In genomic region chr7:65572581-65572980, GRCh38 we compare ENCODE assay signal across 8 cellular contexts.
A peak's percentile ranks its signal among the peaks of the same experiment; 100 is the strongest.
DNase-seq lines count a peak whose midpoint lies in the region; ATAC-seq, FAIRE-seq and TF ChIP-seq lines count a peak whose summit lies in the region.
"Not testable (repeated sequence)": the region's sequence is repeated elsewhere in the genome, so short reads cannot be mapped to it uniquely, and the experiment has no call there.

No MANE protein-coding gene starts in this region.

- H4K20me1 ChIP-seq in OCI-LY7 (ENCODE audit: insufficient read depth, low read length); astrocyte (ENCODE audit: insufficient read depth, low read length): not testable (repeated sequence)

- H2AFZ ChIP-seq in OCI-LY7 (ENCODE audit: low read length); astrocyte (ENCODE audit: low read depth, low read length): not testable (repeated sequence)

- not testable (repeated sequence) for H3K4me1 Mint-ChIP-seq in astrocyte (ENCODE audit: low read depth, unreplicated experiment); naive B cell

- not testable (repeated sequence) for ATAC-seq in left ventricle myocardium superior; stimulated activated naive CD8-positive, alpha-beta T cell treated with anti-CD3 and anti-CD28 coated beads, Interleukin-15, Interleukin-2, amounts not matched to agents 100 U/mL and 50 U/mL, for 24 hours
- ATAC-seq in naive B cell (ENCODE audit: low read depth in 2 of 2) = peak in 1 of 2 donors; percentile 27

- not testable (repeated sequence) for H3K9me3 Mint-ChIP-seq in astrocyte (ENCODE audit: unreplicated experiment); naive B cell

- DNase-seq in Daoy (ENCODE audit: low read depth) = peak; percentile 21
- DNase-seq in NB4 (ENCODE audit: low read depth) = peak; percentile 28
- DNase-seq in OCI-LY7 (ENCODE audit: low spot score) = peak; percentile 7
- not testable (repeated sequence) for DNase-seq in WERI-Rb-1; astrocyte (ENCODE audit: low read depth); naive B cell
- peak; percentile 10 for DNase-seq in left ventricle myocardium superior
- peak; percentile 4 for DNase-seq in stimulated activated naive CD8-positive, alpha-beta T cell treated with anti-CD3 and anti-CD28 coated beads, Interleukin-15, Interleukin-2, amounts not matched to agents 100 U/mL and 50 U/mL, for 24 hours

- H3K9ac ChIP-seq in astrocyte (ENCODE audit: low read length) = not testable (repeated sequence)

- H3K27ac Mint-ChIP-seq in astrocyte (ENCODE audit: unreplicated experiment); naive B cell: not testable (repeated sequence)

- H3K36me3 ChIP-seq in OCI-LY7 (ENCODE audit: insufficient read depth, low read length); WERI-Rb-1; astrocyte (ENCODE audit: insufficient read depth, low read length): not testable (repeated sequence)

- not testable (repeated sequence) for H3K27me3 ChIP-seq in WERI-Rb-1 (ENCODE audit: insufficient read depth, low read depth, severe bottlenecking); astrocyte (ENCODE audit: insufficient read depth, low read length)

- not testable (repeated sequence) for H3K36me3 Mint-ChIP-seq in astrocyte (ENCODE audit: low read depth, unreplicated experiment); naive B cell

- POLR2A ChIA-PET in OCI-LY7 (lab: Charles Lee) = not testable (repeated sequence)

- H3K27me3 Mint-ChIP-seq in astrocyte (ENCODE audit: low read depth, unreplicated experiment); naive B cell: not testable (repeated sequence)

- CTCF ChIA-PET in OCI-LY7 (lab: Charles Lee; ENCODE audit: unreplicated experiment) = not testable (repeated sequence)

- not testable (repeated sequence) for H3K9me3 ChIP-seq in OCI-LY7 (ENCODE audit: low read length); WERI-Rb-1 (ENCODE audit: severe bottlenecking); astrocyte (ENCODE audit: insufficient read depth, low read depth, low read length)

- H3K4me3 Mint-ChIP-seq in astrocyte (ENCODE audit: unreplicated experiment) = not testable (repeated sequence)
- H3K4me3 Mint-ChIP-seq in naive B cell = peak overlapping the region in 5 of 8 donors; percentile 16 to 70 (median 50)

- intact Hi-C loops in OCI-LY7 (cut with micrococcal nuclease; ENCODE audit: unreplicated experiment); left ventricle myocardium superior (cut with micrococcal nuclease): not testable (repeated sequence)

- not testable (repeated sequence) for H3K79me2 ChIP-seq in OCI-LY7 (ENCODE audit: insufficient read depth, low read depth, low read length); astrocyte (ENCODE audit: insufficient read depth, low read length)

- peak overlapping the region; percentile 39; the same call in 1 of the 2 replicates for H3K4me2 ChIP-seq in OCI-LY7 (ENCODE audit: low read length)
- H3K4me2 ChIP-seq in astrocyte (ENCODE audit: low read length) = peak overlapping the region; percentile 50

- not testable (repeated sequence) for H3K4me1 ChIP-seq in OCI-LY7 (ENCODE audit: insufficient read depth, low read length, poor library complexity, severe bottlenecking); astrocyte (ENCODE audit: insufficient read depth, low read length)

- FAIRE-seq in astrocyte (lab: Jason Lieb, UNC) = not testable (repeated sequence)

- not testable (repeated sequence) for BruUV-seq in OCI-LY7 (replicated peaks; lab: Mats Ljungman, UMichigan)

- not testable (repeated sequence) for H3K9me2 ChIP-seq in OCI-LY7 (ENCODE audit: insufficient read depth, low read length)

- H3K27ac ChIP-seq in OCI-LY7 (ENCODE audit: low read depth, low read length, poor library complexity, severe bottlenecking); WERI-Rb-1; astrocyte (ENCODE audit: low read depth, low read length): not testable (repeated sequence)

- TF ChIP-seq POLR2A in NB4 (IDR thresholded peaks at IDR 0.05; ENCODE audit: extremely low read depth, insufficient read length) = not testable (repeated sequence)

- not testable (repeated sequence) for H3K4me3 ChIP-seq in NB4 (ENCODE audit: low read depth, low read length); astrocyte (ENCODE audit: insufficient read depth, low read depth, low read length)
- H3K4me3 ChIP-seq in OCI-LY7 (ENCODE audit: low read depth, low read length, poor library complexity, severe bottlenecking) (peak overlapping the region; percentile 46), WERI-Rb-1 (ENCODE audit: low read depth, low read length) (peak overlapping the region; percentile 25; the same call in 1 of the 2 replicates)

- not testable (repeated sequence) for TF ChIP-seq CTCF in NB4 (IDR thresholded peaks at IDR 0.05; ENCODE audit: low read depth, low read length); OCI-LY7 (conservative IDR thresholded peaks at IDR 0.05; ENCODE audit: low read length); WERI-Rb-1 (IDR thresholded peaks at IDR 0.05; ENCODE audit: low read depth, low read length); astrocyte (IDR thresholded peaks at IDR 0.05; ENCODE audit: insufficient read depth, low read depth, low read length)
